Comparison of ENCODE assay signal across 24 cellular contexts in the genomic region with DNA sequence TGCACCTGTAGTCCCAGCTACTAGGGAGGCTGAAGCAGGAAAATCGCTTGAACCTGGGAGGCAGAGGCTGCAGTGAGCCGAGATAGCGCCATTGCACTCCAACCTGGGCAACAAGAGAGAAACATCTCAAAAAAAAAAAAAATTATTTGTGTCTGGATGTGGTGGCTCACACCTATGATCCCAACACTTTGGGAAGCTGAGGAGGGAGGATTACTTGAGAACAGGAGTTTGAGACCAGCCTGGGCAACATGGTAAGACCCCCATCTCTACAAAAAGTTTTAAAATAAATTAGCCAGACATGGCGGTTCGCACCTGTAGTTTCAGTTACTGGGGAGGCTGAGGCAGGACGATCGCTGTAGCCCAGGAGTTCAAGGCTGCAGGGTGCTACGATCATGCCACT. TPM values are rescaled to one million over a fixed set of nuclear protein-coding genes. Genes with fewer than 3 reads are reported as not detected.
DNase-seq lines count a peak whose midpoint lies in the region; ATAC-seq and TF ChIP-seq lines count a peak whose summit lies in the region.
"Had no signal": no experiment of that assay in that cellular context is flagged by ENCODE, and none has a peak within 500 bp of the region (broad histone marks: within the 10 kb centered on the region; RNA-seq: fewer than 3 reads in every experiment).

No MANE protein-coding gene starts in this region.

- no peaks in the 10 kb centered on the region for H4K20me1 ChIP-seq in IMR-90 (ENCODE audit: insufficient read depth, low read length)
- H4K20me1 ChIP-seq: BLaER1 treated with 17β-estradiol and CSF1 and Interleukin-3, amounts not matched to agents 10 nM and 100 nM had no signal

- peaks cover 18 to 35% (median 31%) of the 10 kb centered on the region in 4 donors for H3K4me1 Mint-ChIP-seq in naive thymus-derived CD8-positive, alpha-beta T cell

- no peaks in the 10 kb centered on the region for H3K9me3 Mint-ChIP-seq in naive thymus-derived CD8-positive, alpha-beta T cell
- H3K9me3 Mint-ChIP-seq: CD4-positive, alpha-beta memory T cell had no signal

- H3K27ac Mint-ChIP-seq in naive thymus-derived CD8-positive, alpha-beta T cell = peak overlapping the region in 1 of 10 donors; percentile 44

- H3K36me3 ChIP-seq in IMR-90 (ENCODE audit: control insufficient read depth, insufficient read depth, low read length) = no peaks in the 10 kb centered on the region
- H3K36me3 ChIP-seq in mesodermal cell (ENCODE audit: control insufficient read depth, insufficient read depth, low read length) = no peaks in the 10 kb centered on the region
- H3K36me3 ChIP-seq in prostate gland = no peaks in the 10 kb centered on the region
- H3K36me3 ChIP-seq in effector memory CD4-positive, alpha-beta T cell (ENCODE audit: control insufficient read depth, insufficient read depth, low read length) = no peaks in the 10 kb centered on the region
- H3K36me3 ChIP-seq: BLaER1 treated with 17β-estradiol and CSF1 and Interleukin-3, amounts not matched to agents 10 nM and 100 nM; HAP-1; MG63; SJSA1 had no signal

- DNase-seq in IMR-90 = no peak
- no peak for DNase-seq in prostate gland (ENCODE audit: low spot score)
- DNase-seq in effector memory CD4-positive, alpha-beta T cell = no peak
- DNase-seq in stimulated activated naive CD8-positive, alpha-beta T cell treated with anti-CD3 and anti-CD28 coated beads, Interleukin-15, Interleukin-2, amounts not matched to agents 100 U/mL and 50 U/mL, for 24 hours = no peak
- DNase-seq in naive thymus-derived CD8-positive, alpha-beta T cell = no peak
- DNase-seq: AML-193; CD4-positive, alpha-beta memory T cell; COR-L47; GOT3; KG1; MG63; NCI-H2029; NCI-H446 treated with DMSO at 0.1 percent for 48 hours; NCI-H526; PC-9; Right ventricle myocardium superior; RPMI8226 had no signal

- no TSS peak for BruUV-seq in IMR-90 (replicated peaks; lab: Mats Ljungman, UMichigan)

- H2AK5ac ChIP-seq in IMR-90 (ENCODE audit: low read depth, low read length) = 0 out of 2 replicates have a peak overlapping the region, but pooled peaks have one; percentile 16

- in situ Hi-C loops in IMR-90 (cut with MboI; ENCODE audit: low sequenced_read_pairs) = no loop called here

- H3K27me3 ChIP-seq in IMR-90 (ENCODE audit: control insufficient read depth, insufficient read depth, low read length) = peaks cover 12% of the 10 kb centered on the region
- no peaks in the 10 kb centered on the region for H3K27me3 ChIP-seq in prostate gland (replicated peaks; ENCODE audit: insufficient read depth)
- H3K27me3 ChIP-seq in effector memory CD4-positive, alpha-beta T cell (replicated peaks; ENCODE audit: control insufficient read depth, insufficient read depth, low read length, poor library complexity, severe bottlenecking) = no peaks in the 10 kb centered on the region
- H3K27me3 ChIP-seq: BLaER1 treated with 17β-estradiol and CSF1 and Interleukin-3, amounts not matched to agents 10 nM and 100 nM; MG63 had no signal

- H3K14ac ChIP-seq in IMR-90 (replicated peaks; ENCODE audit: low read depth, low read length) = no peak overlapping the region

- H3K4me3 Mint-ChIP-seq in naive thymus-derived CD8-positive, alpha-beta T cell = peak overlapping the region in 1 of 10 donors; percentile 36

- H3K4ac ChIP-seq in IMR-90 (ENCODE audit: low read depth, low read length) = peak overlapping the region; percentile 1; the same call in 1 of the 2 replicates

- no peak for TF ChIP-seq POLR2A in IMR-90 (IDR thresholded peaks at IDR 0.05; ENCODE audit: low read depth, low read length)
- no peak for TF ChIP-seq POLR2A in prostate gland (IDR thresholded peaks at IDR 0.05)

- 93% methylated on average over 2 of the region's 8 CpGs; no CpG with 5 or more reads in 1 of the 2 experiments for WGBS in IMR-90 (ENCODE audit: extremely low coverage in 2 of 2, insufficient read length in 1 of 2), 2 experiments
- 91 to 98% methylated on average over 4 to 7 of the region's 8 CpGs for WGBS in mesodermal cell (ENCODE audit: insufficient coverage in 2 of 2), 2 experiments
- 90% methylated on average over 8 of the region's 8 CpGs for WGBS in prostate gland

- H2BK15ac ChIP-seq in IMR-90 (ENCODE audit: low read depth, low read length) = no peak overlapping the region

- no peak overlapping the region for H2BK20ac ChIP-seq in IMR-90 (ENCODE audit: low read depth, low read length)

- no peak for TF ChIP-seq CTCF in 22Rv1 (IDR thresholded peaks at IDR 0.05)
- TF ChIP-seq CTCF in IMR-90 (conservative IDR thresholded peaks at IDR 0.05; ENCODE audit: low read depth, low read length) = no peak
- no peak for TF ChIP-seq CTCF in prostate gland (IDR thresholded peaks at IDR 0.05)

- H3K18ac ChIP-seq in IMR-90 (ENCODE audit: low read depth, low read length) = no peak overlapping the region

- no peak overlapping the region for H3K9ac ChIP-seq in IMR-90 (ENCODE audit: low read depth, low read length)
- H3K9ac ChIP-seq: BLaER1 treated with 17β-estradiol and CSF1 and Interleukin-3, amounts not matched to agents 10 nM and 100 nM had no signal

- no peak overlapping the region for H3K23ac ChIP-seq in IMR-90 (ENCODE audit: low read depth, low read length)

- H3K56ac ChIP-seq in IMR-90 (ENCODE audit: extremely low read depth, insufficient read depth, low read length) = no peak overlapping the region

- no peaks in the 10 kb centered on the region for H3K79me1 ChIP-seq in IMR-90 (ENCODE audit: low read depth in 1 of 2, low read length in 2 of 2)

- peak overlapping the region; percentile 69 for H3K27ac ChIP-seq in 22Rv1
- no peak overlapping the region for H3K27ac ChIP-seq in IMR-90 (ENCODE audit: insufficient read depth, low read length)
- peak overlapping the region; percentile 36 for H3K27ac ChIP-seq in mesodermal cell (ENCODE audit: low read depth, low read length, severe bottlenecking)
- H3K27ac ChIP-seq in prostate gland = peak overlapping the region; percentile 3 to 56
- no peak overlapping the region for H3K27ac ChIP-seq in effector memory CD4-positive, alpha-beta T cell (ENCODE audit: insufficient read depth, low read length, poor library complexity, severe bottlenecking)
- H3K27ac ChIP-seq: A549; BLaER1 treated with 17β-estradiol and CSF1 and Interleukin-3, amounts not matched to agents 10 nM and 100 nM; PC-9; SJSA1 had no signal

- H2BK5ac ChIP-seq in IMR-90 (ENCODE audit: low read depth, low read length, poor library complexity, severe bottlenecking) = no peak overlapping the region

- H3K27me3 Mint-ChIP-seq in naive thymus-derived CD8-positive, alpha-beta T cell = no peaks in the 10 kb centered on the region
- H3K27me3 Mint-ChIP-seq: CD4-positive, alpha-beta memory T cell had no signal

- TF ChIP-seq RAD21 in IMR-90 (IDR thresholded peaks at IDR 0.05; ENCODE audit: low read length) = no peak

- peaks cover 0 to 7% (median 0%) of the 10 kb centered on the region in 3 donors for H3K36me3 Mint-ChIP-seq in naive thymus-derived CD8-positive, alpha-beta T cell

- H2AK9ac ChIP-seq in IMR-90 (replicated peaks; ENCODE audit: low read depth, low read length, poor library complexity) = no peak overlapping the region

- no peak overlapping the region for H4K91ac ChIP-seq in IMR-90 (ENCODE audit: insufficient read depth, low read depth, low read length)

- CTCF ChIA-PET in IMR-90 (lab: Yijun Ruan, JAX) = no interaction called here

- H3K4me3 ChIP-seq in IMR-90 (ENCODE audit: insufficient read depth, low read depth, low read length) (no peak overlapping the region), mesodermal cell (ENCODE audit: extremely low read depth, insufficient read depth, low read length, poor library complexity, severe bottlenecking) (no peak overlapping the region), prostate gland (no peak overlapping the region)
- no peak overlapping the region for H3K4me3 ChIP-seq in effector memory CD4-positive, alpha-beta T cell (ENCODE audit: insufficient read depth, low read depth, low read length, poor library complexity, severe bottlenecking)
- H3K4me3 ChIP-seq: A549; BLaER1 treated with 17β-estradiol and CSF1 and Interleukin-3, amounts not matched to agents 10 nM and 100 nM; GM12878; HAP-1; MG63; PC-9; SJSA1 had no signal

- no peak overlapping the region for H3K4me2 ChIP-seq in IMR-90 (ENCODE audit: low read depth, low read length)
- H3K4me2 ChIP-seq: A549, PC-9 had no signal

- no peak for ATAC-seq in IMR-90 (ENCODE audit: low read depth)
- ATAC-seq in stimulated activated naive CD8-positive, alpha-beta T cell treated with anti-CD3 and anti-CD28 coated beads, Interleukin-15, Interleukin-2, amounts not matched to agents 100 U/mL and 50 U/mL, for 24 hours = no peak
- no peak for ATAC-seq in naive thymus-derived CD8-positive, alpha-beta T cell
- ATAC-seq: A549, GM12878 had no signal

- POLR2A ChIA-PET in IMR-90 (lab: Charles Lee; ENCODE audit: unreplicated experiment) = no interaction called here
- POLR2A ChIA-PET in naive thymus-derived CD8-positive, alpha-beta T cell (lab: Charles Lee) = interaction anchor here (0.6 to 2.7 kb wide), 5 partner anchors 8 to 488 kb away, joined by 3 to 15 read pairs (median 3); no protein-coding TSS in a partner anchor

- dilution Hi-C loops in IMR-90 (cut with HindIII; ENCODE audit: low sequenced_read_pairs, unreplicated experiment) = no loop called here

- H2BK120ac ChIP-seq in IMR-90 (ENCODE audit: low read depth, low read length) = no peak overlapping the region

- H3K9me3 ChIP-seq in IMR-90 (ENCODE audit: control insufficient read depth, insufficient read depth, low read length) (no peaks in the 10 kb centered on the region), mesodermal cell (ENCODE audit: control insufficient read depth, low read length) (no peaks in the 10 kb centered on the region), prostate gland (no peaks in the 10 kb centered on the region)
- H3K9me3 ChIP-seq in effector memory CD4-positive, alpha-beta T cell (ENCODE audit: control insufficient read depth, low read length) = no peaks in the 10 kb centered on the region
- H3K9me3 ChIP-seq: A549; BLaER1 treated with 17β-estradiol and CSF1 and Interleukin-3, amounts not matched to agents 10 nM and 100 nM; HAP-1; MG63; SJSA1 had no signal

- intact Hi-C loops in IMR-90 (cut with micrococcal nuclease) = no loop called here
- intact Hi-C loops in prostate gland (cut with DNase I) = no loop called here

- H2AFZ ChIP-seq in IMR-90 (replicated peaks; ENCODE audit: low read length, poor library complexity) = no peak overlapping the region
- H2AFZ ChIP-seq: PC-9 had no signal

- H3K4me1 ChIP-seq in IMR-90 (ENCODE audit: control insufficient read depth, insufficient read depth, low read length) (peaks cover 16% of the 10 kb centered on the region; the same call in 1 of the 2 replicates), mesodermal cell (ENCODE audit: control insufficient read depth, insufficient read depth, low read length, poor library complexity, severe bottlenecking) (peaks cover 34% of the 10 kb centered on the region), prostate gland (replicated peaks) (peaks cover 11% of the 10 kb centered on the region)
- H3K4me1 ChIP-seq in effector memory CD4-positive, alpha-beta T cell (ENCODE audit: control insufficient read depth, insufficient read depth, low read length, poor library complexity, severe bottlenecking) = peaks cover 20% of the 10 kb centered on the region

- no peak overlapping the region for H4K5ac ChIP-seq in IMR-90 (ENCODE audit: low read depth, low read length)

- H4K8ac ChIP-seq in IMR-90 (ENCODE audit: low read depth in 2 of 2, low read length in 2 of 2) = no peak overlapping the region

- 0 out of 2 replicates have a peak, but pooled peaks cover 3% of the 10 kb centered on the region for H3K9me1 ChIP-seq in IMR-90 (ENCODE audit: insufficient read depth, low read length)

RNA-seq across cellular contexts. Expression of a gene that starts 1.6 kb away (rescaled TPM):
- total RNA-seq in IMR-90 (2012; rRNA removed) = 0.83 and 0.90 TPM in 2 replicates
- polyA plus RNA-seq in IMR-90 (2012; rRNA removed) = 1.7 and 1.9 TPM in 2 replicates
- polyA plus RNA-seq in IMR-90 (2012; cell fraction: cytosol; rRNA removed) = 0.82 and 2.4 TPM in 2 replicates
- polyA plus RNA-seq in IMR-90 (2012; cell fraction: nucleus; rRNA removed; ENCODE audit: low replicate concordance) = 0.13 and 2.1 TPM in 2 replicates
- polyA plus RNA-seq in mesodermal cell (2013, experiment 1 of 2) = 30.9 TPM
- 23.9 TPM for polyA plus RNA-seq in mesodermal cell (2013, experiment 2 of 2)
- total RNA-seq in prostate gland = 100 to 1,000 TPM in 1 of 2 donors, 10 to 100 TPM in 1; 44.4 to 108 TPM
- total RNA-seq in naive thymus-derived CD8-positive, alpha-beta T cell = 10 to 100 TPM; 71.4 to 73.9 TPM
- polyA plus RNA-seq in naive thymus-derived CD8-positive, alpha-beta T cell = 100 to 1,000 TPM; 321 to 405 (median 373) TPM
- total RNA-seq: SJSA1 had no signal

RNA-seq across cellular contexts. Expression of a gene that starts 8.5 kb away (rescaled TPM):
- total RNA-seq in IMR-90 (2012; rRNA removed) (13.8 and 27.8 TPM in 2 replicates), prostate gland (10 to 100 TPM in 1 of 2 donors, 1 to 10 TPM in 1; 8.4 to 27.0 TPM)
- 103 and 121 TPM in 2 replicates for polyA plus RNA-seq in IMR-90 (2012; rRNA removed)
- polyA plus RNA-seq in IMR-90 (2012; cell fraction: cytosol; rRNA removed) = 209 and 319 TPM in 2 replicates
- 51.1 and 83.2 TPM in 2 replicates for polyA plus RNA-seq in IMR-90 (2012; cell fraction: nucleus; rRNA removed; ENCODE audit: low replicate concordance)
- 34.5 TPM for polyA plus RNA-seq in mesodermal cell (2013, experiment 1 of 2)
- 25.4 TPM for polyA plus RNA-seq in mesodermal cell (2013, experiment 2 of 2)
- total RNA-seq in naive thymus-derived CD8-positive, alpha-beta T cell = 10 to 100 TPM; 24.6 to 24.7 TPM
- polyA plus RNA-seq in naive thymus-derived CD8-positive, alpha-beta T cell = 100 to 1,000 TPM; 135 to 143 (median 139) TPM

RNA-seq across cellular contexts. Expression of a gene that starts 14.4 kb away (rescaled TPM):
- total RNA-seq in IMR-90 (2012; rRNA removed) (31.9 and 35.0 TPM in 2 replicates), prostate gland (10 to 100 TPM; 17.8 to 52.7 TPM)
- polyA plus RNA-seq in IMR-90 (2012; rRNA removed) = 37.0 and 39.4 TPM in 2 replicates
- polyA plus RNA-seq in IMR-90 (2012; cell fraction: cytosol; rRNA removed) = 57.1 and 81.4 TPM in 2 replicates
- 60.6 and 63.6 TPM in 2 replicates for polyA plus RNA-seq in IMR-90 (2012; cell fraction: nucleus; rRNA removed; ENCODE audit: low replicate concordance)
- polyA plus RNA-seq in mesodermal cell (2013, experiment 1 of 2) = 51.1 TPM
- polyA plus RNA-seq in mesodermal cell (2013, experiment 2 of 2) = 39.2 TPM
- 10 to 100 TPM; 30.9 to 35.8 TPM for total RNA-seq in naive thymus-derived CD8-positive, alpha-beta T cell
- polyA plus RNA-seq in naive thymus-derived CD8-positive, alpha-beta T cell = 10 to 100 TPM; 10.4 to 14.6 (median 14.0) TPM

RNA-seq across cellular contexts. Expression of a gene that starts 19.8 kb away (rescaled TPM):
- 326 and 498 TPM in 2 replicates for total RNA-seq in IMR-90 (2012; rRNA removed)
- 438 and 481 TPM in 2 replicates for polyA plus RNA-seq in IMR-90 (2012; rRNA removed)
- polyA plus RNA-seq in IMR-90 (2012; cell fraction: cytosol; rRNA removed) = 538 and 709 TPM in 2 replicates
- 203 and 232 TPM in 2 replicates for polyA plus RNA-seq in IMR-90 (2012; cell fraction: nucleus; rRNA removed; ENCODE audit: low replicate concordance)
- polyA plus RNA-seq in mesodermal cell (2013, experiment 1 of 2) = 178 TPM
- 144 TPM for polyA plus RNA-seq in mesodermal cell (2013, experiment 2 of 2)
- total RNA-seq in prostate gland = 100 to 1,000 TPM; 161 to 201 TPM
- total RNA-seq in naive thymus-derived CD8-positive, alpha-beta T cell = 10 to 100 TPM; 66.0 to 73.8 TPM
- 100 to 1,000 TPM; 165 to 206 (median 173) TPM for polyA plus RNA-seq in naive thymus-derived CD8-positive, alpha-beta T cell

RNA-seq across cellular contexts. Expression of a gene that starts 26.8 kb away (rescaled TPM):
- total RNA-seq in IMR-90 (2012; rRNA removed) (4.7 and 4.8 TPM in 2 replicates), prostate gland (10 to 100 TPM; 17.4 to 32.3 TPM)
- polyA plus RNA-seq in IMR-90 (2012; rRNA removed) = 16.3 and 19.1 TPM in 2 replicates
- polyA plus RNA-seq in IMR-90 (2012; cell fraction: cytosol; rRNA removed) = 15.8 and 27.0 TPM in 2 replicates
- 30.8 and 68.9 TPM in 2 replicates for polyA plus RNA-seq in IMR-90 (2012; cell fraction: nucleus; rRNA removed; ENCODE audit: low replicate concordance)
- polyA plus RNA-seq in mesodermal cell (2013, experiment 1 of 2) = 17.4 TPM
- 12.8 TPM for polyA plus RNA-seq in mesodermal cell (2013, experiment 2 of 2)
- total RNA-seq in naive thymus-derived CD8-positive, alpha-beta T cell = 10 to 100 TPM; 14.1 to 15.9 TPM
- polyA plus RNA-seq in naive thymus-derived CD8-positive, alpha-beta T cell = 10 to 100 TPM; 11.6 to 15.1 (median 13.8) TPM

Comparison
In these comparisons a context has a peak if more than half of its experiments do, and no peak if none do; other contexts are left out.
1. H3K27ac ChIP-seq: peak in 22Rv1 (single experiment), mesodermal cell (single experiment) and prostate gland (2 of 2); none in IMR-90 (single experiment) and effector memory CD4-positive, alpha-beta T cell (single experiment).
2. RNA of a gene that starts 1.6 kb away (total RNA-seq): 44.4 to 108 TPM in prostate gland and 71.4 to 73.9 TPM in naive thymus-derived CD8-positive, alpha-beta T cell; 0.83 to 0.90 TPM in IMR-90; every median in the first group is over 10 times any median in the second.